In the genomic region with DNA sequence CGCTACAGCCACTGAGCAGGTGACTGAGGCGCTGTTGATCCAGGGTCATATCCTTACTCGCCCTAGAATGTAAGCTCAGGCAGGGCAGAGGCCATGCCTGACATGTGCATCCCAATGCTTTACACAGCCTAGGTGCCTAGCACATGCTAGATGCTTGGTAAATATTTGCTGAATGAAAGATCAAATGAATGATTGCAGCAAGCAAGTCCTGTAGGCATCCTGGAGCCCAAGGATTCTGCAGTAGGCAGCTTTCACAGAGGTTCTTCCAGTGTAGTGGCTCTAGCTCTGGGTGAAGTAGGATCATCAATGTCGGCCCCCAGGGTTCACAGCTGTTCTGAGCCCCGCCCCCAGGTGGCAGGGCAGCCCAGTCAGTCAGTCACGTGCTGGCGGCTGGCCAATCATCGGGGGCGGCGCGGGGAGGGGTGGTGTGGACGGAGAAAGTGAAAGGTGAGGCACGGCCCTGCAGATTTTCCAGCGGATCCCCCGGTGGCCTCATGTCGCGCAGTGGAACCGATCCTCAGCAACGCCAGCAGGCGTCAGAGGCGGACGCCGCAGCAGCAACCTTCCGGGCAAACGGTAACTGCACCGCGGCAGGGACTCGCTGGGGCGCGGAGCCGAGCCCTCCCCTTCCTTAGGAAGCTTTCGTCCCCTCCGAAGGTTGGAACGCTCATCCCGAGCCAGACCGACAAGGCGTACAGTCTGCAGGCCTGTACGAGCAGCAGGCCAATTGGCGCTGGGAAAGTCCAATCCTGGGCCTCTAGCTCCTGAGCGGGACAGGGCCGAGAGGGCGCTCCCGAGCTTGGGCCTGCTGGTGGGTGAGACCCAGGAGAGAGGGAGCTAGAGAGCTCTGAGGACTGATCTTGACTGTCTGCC, we compare ENCODE assay signal across 8 cellular contexts. TPM values are rescaled to one million over a fixed set of nuclear protein-coding genes. Genes with fewer than 3 reads are reported as not detected.
DNase-seq lines count a peak whose midpoint lies in the region; ATAC-seq and TF ChIP-seq lines count a peak whose summit lies in the region.

Gene GALT (plus strand): TSS at position 465 of the 873 bp plus-strand sequence. CDS start 30 bp downstream, at position 495.

- H3K27me3 ChIP-seq in kidney epithelial cell (ENCODE audit: control insufficient read depth, insufficient read depth, low read length): no peaks in the 10 kb centered on the region

- ATAC-seq in GM19035 (IDR thresholded peaks at IDR 0.05; ENCODE audit: unreplicated experiment): peak; percentile 91
- ATAC-seq in HG03342 (IDR thresholded peaks at IDR 0.05; ENCODE audit: unreplicated experiment): peak; percentile 82

- H3K36me3 ChIP-seq in kidney epithelial cell (ENCODE audit: control insufficient read depth, insufficient read depth, low read length): no peaks in the 10 kb centered on the region

- H3K4me3 ChIP-seq in kidney epithelial cell (ENCODE audit: low read depth, low read length): peak within 1 kb of the TSS; percentile 61

- peak; percentile 74 for TF ChIP-seq CTCF in kidney epithelial cell (IDR thresholded peaks at IDR 0.05; ENCODE audit: insufficient read depth, low read length, poor library complexity, severe bottlenecking)

- DNase-seq in AML-193 (lab: John Stamatoyannopoulos, UW) (peak; percentile 64 to 75), NCI-H345 treated with DMSO at 0.1 percent for 48 hours (lab: John Stamatoyannopoulos, UW; ENCODE audit: unreplicated experiment) (peak; percentile 90), cerebellum (ENCODE audit: low spot score) (peak; percentile 89), kidney epithelial cell (ENCODE audit: low read depth) (peak; percentile 50)
- peak; percentile 94 for DNase-seq in activated CD4-positive, alpha-beta T cell treated with anti-CD3 and anti-CD28 coated beads for 1 hour
- peak; percentile 99 for DNase-seq in stimulated activated CD4-positive, alpha-beta T cell treated with anti-CD3 and anti-CD28 coated beads, Interleukin-15, amount 100 ng/mL, for 24 hours

RNA-seq across cellular contexts. Expression of gene GALT, which starts in this region (rescaled TPM):
- total RNA-seq in cerebellum (59.7 TPM), kidney epithelial cell (34.4 and 39.4 TPM in 2 replicates)

Comparison
In these comparisons a context has a peak if more than half of its experiments do, and no peak if none do; other contexts are left out.
1. Peak in every context shown above with its lines: DNase-seq, ATAC-seq and H3K4me3 ChIP-seq.